ENCODE assay signal across 15 cellular contexts in genomic region chr1:201691716-201692115, GRCh38.
A peak's percentile ranks its signal among the peaks of the same experiment; 100 is the strongest.
DNase-seq lines count a peak whose midpoint lies in the region; ATAC-seq and TF ChIP-seq lines count a peak whose summit lies in the region.
"Had no signal": no experiment of that assay in that cellular context is flagged by ENCODE, and none has a peak within 500 bp of the region (broad histone marks: within the 10 kb centered on the region; RNA-seq: fewer than 3 reads in every experiment).

No MANE protein-coding gene starts in this region.

- H3K79me2 ChIP-seq in neural cell (replicated peaks; ENCODE audit: insufficient read depth, low read length), result peaks cover 78% of the 10 kb centered on the region

- H3K4me2 ChIP-seq in IMR-90 (ENCODE audit: low read depth, low read length), result no peak overlapping the region
- peak overlapping the region; percentile 63 for H3K4me2 ChIP-seq in neural cell (ENCODE audit: low read length)

- no peak overlapping the region for H2BK120ac ChIP-seq in IMR-90 (ENCODE audit: low read depth, low read length)

- H4K5ac ChIP-seq in IMR-90 (ENCODE audit: low read depth, low read length), result no peak overlapping the region

- H4K8ac ChIP-seq in IMR-90 (ENCODE audit: low read depth in 2 of 2, low read length in 2 of 2), result no peak overlapping the region

- 0 out of 2 replicates have a peak overlapping the region, but pooled peaks have one; percentile 5 for H3K4ac ChIP-seq in IMR-90 (ENCODE audit: low read depth, low read length)

- H3K4me3 ChIP-seq in IMR-90 (ENCODE audit: insufficient read depth, low read depth, low read length) (no peak overlapping the region), SJCRH30 (no peak overlapping the region), neural cell (ENCODE audit: low read length) (peak overlapping the region; percentile 59)
- H3K4me3 ChIP-seq: GM23248 had no signal

- H3K9me1 ChIP-seq in IMR-90 (ENCODE audit: insufficient read depth, low read length), result peaks cover 50% of the 10 kb centered on the region

- H3K27ac ChIP-seq in IMR-90 (ENCODE audit: insufficient read depth, low read length), result no peak overlapping the region
- H3K27ac ChIP-seq in SJCRH30, result no peak overlapping the region
- H3K27ac ChIP-seq in neural cell (ENCODE audit: low read length), result peak overlapping the region; percentile 87
- H3K27ac ChIP-seq: GM23248 had no signal

- TF ChIP-seq CTCF in IMR-90 (conservative IDR thresholded peaks at IDR 0.05; ENCODE audit: low read depth, low read length), result no peak
- TF ChIP-seq CTCF in neural cell (IDR thresholded peaks at IDR 0.05; ENCODE audit: poor library complexity, severe bottlenecking), result no peak

- H3K9me3 ChIP-seq in IMR-90 (ENCODE audit: control insufficient read depth, insufficient read depth, low read length) (no peaks in the 10 kb centered on the region), SJCRH30 (replicated peaks) (no peaks in the 10 kb centered on the region), neural cell (ENCODE audit: low read length) (no peaks in the 10 kb centered on the region)
- H3K9me3 ChIP-seq: BE2C, Caco-2 had no signal

- no peak for TF ChIP-seq POLR2A in IMR-90 (IDR thresholded peaks at IDR 0.05; ENCODE audit: low read depth, low read length)

- no peak overlapping the region for H4K91ac ChIP-seq in IMR-90 (ENCODE audit: insufficient read depth, low read depth, low read length)

- POLR2A ChIA-PET in IMR-90 (lab: Charles Lee; ENCODE audit: unreplicated experiment), result no interaction called here

- H2BK15ac ChIP-seq in IMR-90 (ENCODE audit: low read depth, low read length), result no peak overlapping the region

- H3K14ac ChIP-seq in IMR-90 (replicated peaks; ENCODE audit: low read depth, low read length), result no peak overlapping the region

- no peak overlapping the region for H3K56ac ChIP-seq in IMR-90 (ENCODE audit: extremely low read depth, insufficient read depth, low read length)

- TF ChIP-seq EP300 in neural cell (conservative IDR thresholded peaks at IDR 0.05; ENCODE audit: poor library complexity, severe bottlenecking), result no peak

- H4K20me1 ChIP-seq in IMR-90 (ENCODE audit: insufficient read depth, low read length), result peaks cover 95% of the 10 kb centered on the region
- no peaks in the 10 kb centered on the region for H4K20me1 ChIP-seq in neural cell (ENCODE audit: insufficient read depth)

- CTCF ChIA-PET in IMR-90 (lab: Yijun Ruan, JAX), result no interaction called here

- ATAC-seq in IMR-90 (ENCODE audit: low read depth), result no peak

- H3K27me3 ChIP-seq in IMR-90 (ENCODE audit: control insufficient read depth, insufficient read depth, low read length) (no peaks in the 10 kb centered on the region), SJCRH30 (no peaks in the 10 kb centered on the region), neural cell (ENCODE audit: insufficient read depth, low read depth, low read length) (no peaks in the 10 kb centered on the region)
- H3K27me3 ChIP-seq: BE2C had no signal

- WGBS in IMR-90 (ENCODE audit: extremely low coverage in 2 of 2, insufficient read length in 1 of 2), 2 experiments, result 100% methylated on average over 1 of the region's 3 CpGs; no CpG with 5 or more reads in 1 of the 2 experiments

- no peak overlapping the region for H2BK5ac ChIP-seq in IMR-90 (ENCODE audit: low read depth, low read length, poor library complexity, severe bottlenecking)

- TF ChIP-seq RAD21 in IMR-90 (IDR thresholded peaks at IDR 0.05; ENCODE audit: low read length) (no peak), neural cell (conservative IDR thresholded peaks at IDR 0.05) (no peak)

- intact Hi-C loops in IMR-90 (cut with micrococcal nuclease), result no loop called here
- intact Hi-C loops in posterior vena cava (cut with DNase I), result loop anchor here in 1 of 2 donors (5.0 kb wide), 1 partner anchor 249 kb away; no protein-coding TSS in a partner anchor

- peaks cover 8% of the 10 kb centered on the region for H3F3A ChIP-seq in neural cell (ENCODE audit: insufficient read depth, low read length, poor library complexity, severe bottlenecking)

- H3K18ac ChIP-seq in IMR-90 (ENCODE audit: low read depth, low read length), result no peak overlapping the region

- H3K79me1 ChIP-seq in IMR-90 (ENCODE audit: low read depth in 1 of 2, low read length in 2 of 2), result peaks cover 56 to 93% of the 10 kb centered on the region in 2 experiments

- no peak for DNase-seq in IMR-90
- DNase-seq in SJCRH30, result peak; percentile 30 to 57
- peak; percentile 25 for DNase-seq in posterior vena cava (ENCODE audit: low spot score)
- no peak for DNase-seq in SK-N-DZ (ENCODE audit: low spot score)
- no peak for DNase-seq in activated gamma-delta T cell (lab: John Stamatoyannopoulos, UW)
- DNase-seq in NCI-H1092 treated with DMSO at 0.1 percent for 48 hours (lab: John Stamatoyannopoulos, UW), result no peak
- DNase-seq: ACHN; BE2C; C1 segment of cervical spinal cord; Caco-2; CD4-positive, CD25-positive, alpha-beta regulatory T cell; CD8-positive, alpha-beta memory T cell; GM23248; HCEC 1CT had no signal

- no peak overlapping the region for H2AFZ ChIP-seq in IMR-90 (replicated peaks; ENCODE audit: low read length, poor library complexity)
- H2AFZ ChIP-seq in neural cell (ENCODE audit: low read depth, low read length), result no peak overlapping the region
- H2AFZ ChIP-seq: GM23248 had no signal

- in situ Hi-C loops in IMR-90 (cut with MboI; ENCODE audit: low sequenced_read_pairs), result no loop called here

- no peak overlapping the region for H2AK5ac ChIP-seq in IMR-90 (ENCODE audit: low read depth, low read length)

- dilution Hi-C loops in IMR-90 (cut with HindIII; ENCODE audit: low sequenced_read_pairs, unreplicated experiment), result no loop called here

- no peak overlapping the region for H3K9ac ChIP-seq in IMR-90 (ENCODE audit: low read depth, low read length)
- peak overlapping the region; percentile 68 for H3K9ac ChIP-seq in neural cell (ENCODE audit: low read length)
- H3K9ac ChIP-seq: GM23248 had no signal

- no peak overlapping the region for H3K23ac ChIP-seq in IMR-90 (ENCODE audit: low read depth, low read length)

- no peak overlapping the region for H2AK9ac ChIP-seq in IMR-90 (replicated peaks; ENCODE audit: low read depth, low read length, poor library complexity)

- BruUV-seq in IMR-90 (replicated peaks; lab: Mats Ljungman, UMichigan), result no TSS peak

- H3K36me3 ChIP-seq in IMR-90 (ENCODE audit: control insufficient read depth, insufficient read depth, low read length), result no peaks in the 10 kb centered on the region
- H3K36me3 ChIP-seq in SJCRH30, result peaks cover 2% of the 10 kb centered on the region; the same call in 1 of the 2 replicates
- no peaks in the 10 kb centered on the region for H3K36me3 ChIP-seq in neural cell (ENCODE audit: insufficient read depth, low read length)
- H3K36me3 ChIP-seq: BE2C had no signal

- no peak overlapping the region for H2BK20ac ChIP-seq in IMR-90 (ENCODE audit: low read depth, low read length)

- H3K9me2 ChIP-seq in neural cell (ENCODE audit: insufficient read depth, low read length), result no peaks in the 10 kb centered on the region

- H3K4me1 ChIP-seq in IMR-90 (ENCODE audit: control insufficient read depth, insufficient read depth, low read length) (peaks cover 30% of the 10 kb centered on the region), SJCRH30 (peaks cover 35% of the 10 kb centered on the region)
- H3K4me1 ChIP-seq: Caco-2 had no signal

TF ChIP-seq in IMR-90, 13 proteins besides CTCF, POLR2A, EP300 and RAD21 (continues in another document):
- TF ChIP-seq USF2 (IDR thresholded peaks at IDR 0.05; ENCODE audit: low read depth, low read length) (no peak), MAFK (IDR thresholded peaks at IDR 0.05; ENCODE audit: low read depth, low read length) (no peak), RCOR1 (IDR thresholded peaks at IDR 0.05; ENCODE audit: insufficient replicate concordance, low read length) (no peak), RFX5 (IDR thresholded peaks at IDR 0.05; ENCODE audit: low read depth, low read length) (no peak), SMC3 (IDR thresholded peaks at IDR 0.05; ENCODE audit: low read depth, low read length) (no peak), BHLHE40 (IDR thresholded peaks at IDR 0.05; ENCODE audit: low read depth, low read length) (no peak), MAZ (IDR thresholded peaks at IDR 0.05; ENCODE audit: borderline replicate concordance, low read depth, low read length) (no peak)

TF ChIP-seq in neural cell, 6 proteins besides CTCF, POLR2A, EP300 and RAD21:
- TF ChIP-seq TAF1 (IDR thresholded peaks at IDR 0.05; ENCODE audit: low read depth) (no peak), REST (IDR thresholded peaks at IDR 0.05; ENCODE audit: borderline replicate concordance) (no peak), EZH2 (IDR thresholded peaks at IDR 0.05; ENCODE audit: borderline replicate concordance, insufficient read depth, low read length, poor library complexity, severe bottlenecking) (no peak), MXI1 (conservative IDR thresholded peaks at IDR 0.05; ENCODE audit: poor library complexity, severe bottlenecking) (no peak), POLR2AphosphoS5 (IDR thresholded peaks at IDR 0.05) (no peak), SMC3 (conservative IDR thresholded peaks at IDR 0.05; ENCODE audit: poor library complexity) (no peak)

Comparison
In these comparisons a context has a peak if more than half of its experiments do, and no peak if none do; other contexts are left out.
1. DNase-seq: peak in SJCRH30 (2 of 2) and posterior vena cava (single experiment); none in IMR-90 (single experiment), SK-N-DZ (single experiment), activated gamma-delta T cell (single experiment) and NCI-H1092 treated with DMSO at 0.1 percent for 48 hours (single experiment).